In genomic region chr10:113504423-113504822, GRCh38 we compare ENCODE assay signal across 31 cellular contexts. TPM values are rescaled to one million over a fixed set of nuclear protein-coding genes. Genes with fewer than 3 reads are reported as not detected.
"Had no signal": no experiment of that assay in that cellular context is flagged by ENCODE, and none has a peak within 500 bp of the region (broad histone marks: within the 10 kb centered on the region; RNA-seq: fewer than 3 reads in every experiment).

No MANE protein-coding gene starts in this region.

- H3K4me3 ChIP-seq: coronary artery, heart right ventricle, lower lobe of right lung, prostate gland, right atrium auricular region, sigmoid colon, stomach, tibial artery, upper lobe of left lung had no signal

- FAIRE-seq: endometrium, islet of Langerhans, urothelium cell line had no signal

- H3K27ac Mint-ChIP-seq: effector memory CD8-positive, alpha-beta T cell; nephron progenitor cell; stimulated activated effector memory CD8-positive, alpha-beta T cell treated with anti-CD3 and anti-CD28 coated beads, Interleukin-12 subunit alpha, Interleukin-12 subunit beta, amount 100 ng/mL, for 72 hours had no signal

- H3K4me1 Mint-ChIP-seq: naive thymus-derived CD8-positive, alpha-beta T cell; nephron progenitor cell; stimulated activated effector memory CD8-positive, alpha-beta T cell treated with anti-CD3 and anti-CD28 coated beads, Interleukin-12 subunit alpha, Interleukin-12 subunit beta, amount 100 ng/mL, for 72 hours had no signal

- H3K4me3 Mint-ChIP-seq: effector memory CD8-positive, alpha-beta T cell; naive thymus-derived CD8-positive, alpha-beta T cell; nephron progenitor cell; stimulated activated effector memory CD8-positive, alpha-beta T cell treated with anti-CD3 and anti-CD28 coated beads, Interleukin-12 subunit alpha, Interleukin-12 subunit beta, amount 100 ng/mL, for 72 hours had no signal

- H3K36me3 ChIP-seq: heart right ventricle, lower lobe of right lung, prostate gland, right atrium auricular region, sigmoid colon, stomach, tibial artery, upper lobe of left lung had no signal

- H3K9me3 ChIP-seq: lower lobe of right lung, prostate gland, right atrium auricular region, sigmoid colon, tibial artery, upper lobe of left lung had no signal

- H3K36me3 Mint-ChIP-seq: naive thymus-derived CD8-positive, alpha-beta T cell; stimulated activated effector memory CD8-positive, alpha-beta T cell treated with anti-CD3 and anti-CD28 coated beads, Interleukin-12 subunit alpha, Interleukin-12 subunit beta, amount 100 ng/mL, for 72 hours had no signal

- DNase-seq: effector memory CD8-positive, alpha-beta T cell; foreskin keratinocyte; glutamatergic neuron; heart right ventricle; hippocampal formation; kidney glomerular epithelial cell; left colon; left ventricle myocardium superior; lower lobe of right lung; naive thymus-derived CD8-positive, alpha-beta T cell; nephron progenitor cell; nucleus accumbens; sigmoid colon; stimulated activated CD4-positive, alpha-beta T cell treated with anti-CD3 and anti-CD28 coated beads, Interleukin-2, amount 100 ng/mL, for 24 hours; stimulated activated CD4-positive, alpha-beta T cell treated with anti-CD3 and anti-CD28 coated beads, Interleukin-4, amount 100 ng/mL, for 24 hours; stimulated activated naive CD4-positive, alpha-beta T cell treated with Interleukin-2 at 50 U/mL for 16 hours; stomach; tibial artery; upper lobe of left lung had no signal

- H3K27ac ChIP-seq: coronary artery, foreskin keratinocyte, heart right ventricle, lower lobe of right lung, prostate gland, right atrium auricular region, sigmoid colon, stomach, tibial artery, upper lobe of left lung had no signal

- H3K27me3 ChIP-seq: foreskin keratinocyte, right atrium auricular region, sigmoid colon, stomach, tibial artery, upper lobe of left lung had no signal

- H3K9me3 Mint-ChIP-seq: stimulated activated effector memory CD8-positive, alpha-beta T cell treated with anti-CD3 and anti-CD28 coated beads, Interleukin-12 subunit alpha, Interleukin-12 subunit beta, amount 100 ng/mL, for 72 hours had no signal

- ATAC-seq: effector memory CD8-positive, alpha-beta T cell; foreskin keratinocyte; left colon; left ventricle myocardium superior; lower lobe of right lung; naive thymus-derived CD8-positive, alpha-beta T cell; stimulated activated effector memory CD8-positive, alpha-beta T cell treated with anti-CD3 and anti-CD28 coated beads, Interleukin-12 subunit alpha, Interleukin-12 subunit beta, amount 100 ng/mL, for 72 hours had no signal

- H3K4me1 ChIP-seq: foreskin keratinocyte, prostate gland, right atrium auricular region, sigmoid colon had no signal

RNA-seq across cellular contexts. Expression of gene HABP2, which starts 48.4 kb away (rescaled TPM):
- total RNA-seq: dermis microvascular lymphatic vessel endothelial cell; foreskin keratinocyte; heart right ventricle; left colon; left ventricle myocardium superior; mesenteric fat pad; myocyte; naive thymus-derived CD8-positive, alpha-beta T cell; right atrium auricular region; sigmoid colon; subcutaneous adipose tissue had no signal
- polyA plus RNA-seq: esophagus; foreskin keratinocyte; naive thymus-derived CD8-positive, alpha-beta T cell; sigmoid colon had no signal
